33 cellular contexts compared by ENCODE assay signal in the genomic region with DNA sequence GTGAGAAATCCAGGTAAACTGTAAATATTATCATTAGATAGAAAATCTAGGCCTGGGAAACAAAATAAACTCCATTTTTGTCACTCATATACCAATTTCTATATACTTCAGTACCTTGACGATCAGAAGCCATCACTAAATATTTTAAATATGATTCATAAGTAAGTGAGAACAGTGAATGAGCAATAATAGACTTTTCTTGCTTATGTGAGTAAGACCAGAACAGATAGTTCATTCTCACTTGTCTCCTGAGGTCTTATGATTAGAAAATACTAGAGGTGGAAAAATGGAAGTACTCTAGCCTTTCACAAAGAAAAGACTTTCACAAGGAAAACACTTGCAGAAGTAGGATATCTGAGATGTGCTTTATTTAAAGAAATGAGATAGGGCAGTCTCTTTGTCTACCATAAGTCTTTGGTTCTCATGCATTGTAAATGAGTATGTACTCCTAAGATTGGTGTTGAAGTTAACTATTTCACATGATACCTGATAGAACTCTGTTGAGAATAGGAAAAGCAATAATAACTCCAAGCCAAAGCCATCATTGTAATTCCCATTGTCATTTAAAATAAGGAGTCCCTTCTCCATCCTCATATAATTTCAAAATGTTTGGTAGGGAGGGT. TPM values are rescaled to one million over a fixed set of nuclear protein-coding genes. Genes with fewer than 3 reads are reported as not detected.
A peak's percentile ranks its signal among the peaks of the same experiment; 100 is the strongest.
DNase-seq lines count a peak whose midpoint lies in the region; ATAC-seq, FAIRE-seq and TF ChIP-seq lines count a peak whose summit lies in the region.
"Had no signal": no experiment of that assay in that cellular context is flagged by ENCODE, and none has a peak within 500 bp of the region (broad histone marks: within the 10 kb centered on the region; RNA-seq: fewer than 3 reads in every experiment).

No MANE protein-coding gene starts in this region.

- H3K4me3 ChIP-seq in bronchial epithelial cell (ENCODE audit: low read depth, low read length): no peak overlapping the region
- H3K4me3 ChIP-seq: BLaER1 treated with 17β-estradiol and CSF1 and Interleukin-3, amounts not matched to agents 10 nM and 100 nM; body of pancreas; gastrocnemius medialis; spleen; uterus had no signal

- no peaks in the 10 kb centered on the region for H3K36me3 Mint-ChIP-seq in activated T-cell treated with anti-CD3 and anti-CD28 coated beads, Interleukin-2, amount 50 U/mL, for 72 hours (ENCODE audit: insufficient read depth in 2 of 2)
- H3K36me3 Mint-ChIP-seq in progenitor cell of endocrine pancreas (ENCODE audit: insufficient read depth): no peaks in the 10 kb centered on the region
- H3K36me3 Mint-ChIP-seq: activated CD8-positive, alpha-beta memory T cell treated with anti-CD3 and anti-CD28 coated beads, Interleukin-2, amount 10 ng/mL, durations not matched to agents 7 days and 5 days; IgD-negative memory B cell; natural killer cell; stimulated activated memory B cell treated with anti-CD40 and anti-IgM and Interleukin-4, amounts not matched to agents 10 μg/mL and 1 μg/mL and 100 μg/mL, for 72 hours had no signal

- no peak for FAIRE-seq in bronchial epithelial cell (lab: Jason Lieb, UNC)
- FAIRE-seq: islet of Langerhans had no signal

- peak overlapping the region in 1 of 2 donors; percentile 44 for H3K4me3 Mint-ChIP-seq in activated T-cell treated with anti-CD3 and anti-CD28 coated beads, Interleukin-2, amount 50 U/mL, for 72 hours
- no peak overlapping the region for H3K4me3 Mint-ChIP-seq in progenitor cell of endocrine pancreas (ENCODE audit: low read depth)
- H3K4me3 Mint-ChIP-seq: activated CD8-positive, alpha-beta memory T cell treated with anti-CD3 and anti-CD28 coated beads, Interleukin-2, amount 10 ng/mL, durations not matched to agents 7 days and 5 days; IgD-negative memory B cell; natural killer cell; stimulated activated memory B cell treated with anti-CD40 and anti-IgM and Interleukin-4, amounts not matched to agents 10 μg/mL and 1 μg/mL and 100 μg/mL, for 72 hours had no signal

- peaks cover 25% of the 10 kb centered on the region for H3K4me1 Mint-ChIP-seq in activated T-cell treated with anti-CD3 and anti-CD28 coated beads, Interleukin-2, amount 50 U/mL, for 72 hours (ENCODE audit: low read depth)
- H3K4me1 Mint-ChIP-seq in progenitor cell of endocrine pancreas (ENCODE audit: low read depth): no peaks in the 10 kb centered on the region
- H3K4me1 Mint-ChIP-seq: natural killer cell; stimulated activated memory B cell treated with anti-CD40 and anti-IgM and Interleukin-4, amounts not matched to agents 10 μg/mL and 1 μg/mL and 100 μg/mL, for 72 hours had no signal

- TF ChIP-seq CTCF in bronchial epithelial cell (IDR thresholded peaks at IDR 0.05; ENCODE audit: insufficient read depth, low read length, severe bottlenecking) (no peak), progenitor cell of endocrine pancreas (IDR thresholded peaks at IDR 0.05; ENCODE audit: unreplicated experiment) (no peak)

- ATAC-seq in activated T-cell treated with anti-CD3 and anti-CD28 coated beads, Interleukin-2, amount 50 U/mL, for 72 hours (replicated peaks in 1 of 2): peak; percentile 87 to 92
- ATAC-seq in HG02610 (IDR thresholded peaks at IDR 0.05; ENCODE audit: unreplicated experiment): peak; percentile 66
- ATAC-seq in stimulated activated naive CD8-positive, alpha-beta T cell treated with anti-CD3 and anti-CD28 coated beads, Interleukin-15, Interleukin-2, amounts not matched to agents 100 U/mL and 50 U/mL, for 24 hours: peak; percentile 75
- ATAC-seq: activated CD8-positive, alpha-beta memory T cell treated with anti-CD3 and anti-CD28 coated beads, Interleukin-2, amount 10 ng/mL, durations not matched to agents 7 days and 5 days; body of pancreas; gastrocnemius medialis; natural killer cell; stimulated activated memory B cell treated with anti-CD40 and anti-IgM and Interleukin-4, amounts not matched to agents 10 μg/mL and 1 μg/mL and 100 μg/mL, for 72 hours had no signal

- no peaks in the 10 kb centered on the region for H3K27me3 ChIP-seq in bronchial epithelial cell (ENCODE audit: control insufficient read depth, insufficient read depth, low read length)
- H3K27me3 ChIP-seq: BLaER1 treated with 17β-estradiol and CSF1 and Interleukin-3, amounts not matched to agents 10 nM and 100 nM; body of pancreas; gastrocnemius medialis; spleen; uterus had no signal

- no peaks in the 10 kb centered on the region for H3K9me3 Mint-ChIP-seq in activated T-cell treated with anti-CD3 and anti-CD28 coated beads, Interleukin-2, amount 50 U/mL, for 72 hours
- H3K9me3 Mint-ChIP-seq in progenitor cell of endocrine pancreas (ENCODE audit: low read depth): no peaks in the 10 kb centered on the region
- H3K9me3 Mint-ChIP-seq: IgD-negative memory B cell; natural killer cell; stimulated activated memory B cell treated with anti-CD40 and anti-IgM and Interleukin-4, amounts not matched to agents 10 μg/mL and 1 μg/mL and 100 μg/mL, for 72 hours had no signal

- no peaks in the 10 kb centered on the region for H3K27me3 Mint-ChIP-seq in activated T-cell treated with anti-CD3 and anti-CD28 coated beads, Interleukin-2, amount 50 U/mL, for 72 hours (ENCODE audit: low read depth)
- H3K27me3 Mint-ChIP-seq in progenitor cell of endocrine pancreas: no peaks in the 10 kb centered on the region
- H3K27me3 Mint-ChIP-seq: activated CD8-positive, alpha-beta memory T cell treated with anti-CD3 and anti-CD28 coated beads, Interleukin-2, amount 10 ng/mL, durations not matched to agents 7 days and 5 days; IgD-negative memory B cell; stimulated activated memory B cell treated with anti-CD40 and anti-IgM and Interleukin-4, amounts not matched to agents 10 μg/mL and 1 μg/mL and 100 μg/mL, for 72 hours had no signal

- no peak overlapping the region for H3K27ac Mint-ChIP-seq in activated T-cell treated with anti-CD3 and anti-CD28 coated beads, Interleukin-2, amount 50 U/mL, for 72 hours
- H3K27ac Mint-ChIP-seq in progenitor cell of endocrine pancreas: no peak overlapping the region
- H3K27ac Mint-ChIP-seq: activated CD8-positive, alpha-beta memory T cell treated with anti-CD3 and anti-CD28 coated beads, Interleukin-2, amount 10 ng/mL, durations not matched to agents 7 days and 5 days; IgD-negative memory B cell; natural killer cell; stimulated activated memory B cell treated with anti-CD40 and anti-IgM and Interleukin-4, amounts not matched to agents 10 μg/mL and 1 μg/mL and 100 μg/mL, for 72 hours had no signal

- H3K36me3 ChIP-seq in bronchial epithelial cell (ENCODE audit: control insufficient read depth, insufficient read depth, low read length): no peaks in the 10 kb centered on the region
- H3K36me3 ChIP-seq: BLaER1 treated with 17β-estradiol and CSF1 and Interleukin-3, amounts not matched to agents 10 nM and 100 nM; gastrocnemius medialis; spleen; uterus had no signal

- no peak for DNase-seq in activated T-cell treated with anti-CD3 and anti-CD28 coated beads, Interleukin-2, amount 50 U/mL, for 72 hours
- no peak for DNase-seq in activated T-cell treated with anti-CD3 and anti-CD28 coated beads, Interleukin-2, amount 50 U/mL, for 1 hour
- DNase-seq in bronchial epithelial cell (ENCODE audit: low read depth) (peak; percentile 72), MV-4-11 (lab: John Stamatoyannopoulos, UW) (no peak), progenitor cell of endocrine pancreas (ENCODE audit: low spot score, unreplicated experiment) (no peak), T-helper 2 cell (no peak)
- no peak for DNase-seq in stimulated activated naive CD8-positive, alpha-beta T cell treated with anti-CD3 and anti-CD28 coated beads, Interleukin-15, Interleukin-2, amounts not matched to agents 100 U/mL and 50 U/mL, for 24 hours
- DNase-seq: activated CD8-positive, alpha-beta memory T cell treated with anti-CD3 and anti-CD28 coated beads, Interleukin-2, amount 10 ng/mL, durations not matched to agents 7 days and 5 days; activated effector memory CD4-positive, alpha-beta T cell treated with Interleukin-2 at 50 U/mL for 16 hours; body of pancreas; DMS79 treated with DMSO at 0.1 percent for 48 hours; effector CD4-positive, alpha-beta T cell; gastrocnemius medialis; H7; hippocampal formation; natural killer cell; NCI-H1417; NCI-H446; retina; Right ventricle myocardium superior; spleen; stimulated activated CD4-positive, alpha-beta T cell treated with anti-CD3 and anti-CD28 coated beads, Interleukin-2, amount 100 ng/mL, for 48 hours; SW 1271; uterus had no signal

RNA-seq across cellular contexts. Expression of a gene that starts 10.1 kb away (rescaled TPM):
- not detected for total RNA-seq in activated T-cell treated with anti-CD3 and anti-CD28 coated beads, Interleukin-2, amount 50 U/mL, for 72 hours
- not detected in 2 replicates for total RNA-seq in bronchial epithelial cell
- not detected in 2 replicates for total RNA-seq in progenitor cell of endocrine pancreas
- total RNA-seq: activated CD8-positive, alpha-beta memory T cell treated with anti-CD3 and anti-CD28 coated beads, Interleukin-2, amount 10 ng/mL, durations not matched to agents 7 days and 5 days; H7; M059J; natural killer cell; OCI-LY7; omental fat pad; Right ventricle myocardium superior; temporal lobe had no signal

RNA-seq across cellular contexts. Expression of a gene that starts 19.2 kb away (rescaled TPM):
- not detected for total RNA-seq in activated T-cell treated with anti-CD3 and anti-CD28 coated beads, Interleukin-2, amount 50 U/mL, for 72 hours
- total RNA-seq in bronchial epithelial cell (not detected in 2 replicates), progenitor cell of endocrine pancreas (0.18 and 0.29 TPM in 2 replicates)
- total RNA-seq: activated CD8-positive, alpha-beta memory T cell treated with anti-CD3 and anti-CD28 coated beads, Interleukin-2, amount 10 ng/mL, durations not matched to agents 7 days and 5 days; H7; M059J; natural killer cell; OCI-LY7 had no signal

RNA-seq across cellular contexts. Expression of a gene that starts 20.7 kb away (rescaled TPM):
- total RNA-seq in activated T-cell treated with anti-CD3 and anti-CD28 coated beads, Interleukin-2, amount 50 U/mL, for 72 hours: 1 to 10 TPM; 2.4 to 5.1 TPM
- total RNA-seq in bronchial epithelial cell (1.4 and 2.1 TPM in 2 replicates), progenitor cell of endocrine pancreas (2.7 and 3.5 TPM in 2 replicates)

RNA-seq across cellular contexts. Expression of a gene that starts 20.8 kb away (rescaled TPM):
- 100 to 1,000 TPM; 104 to 111 TPM for total RNA-seq in activated T-cell treated with anti-CD3 and anti-CD28 coated beads, Interleukin-2, amount 50 U/mL, for 72 hours
- total RNA-seq in bronchial epithelial cell (3.7 and 9.2 TPM in 2 replicates), progenitor cell of endocrine pancreas (112 and 117 TPM in 2 replicates)
